In genomic region chr12:106058256-106059182, GRCh38 we compare ENCODE assay signal across 18 cellular contexts.
A peak's percentile ranks its signal among the peaks of the same experiment; 100 is the strongest.
DNase-seq lines count a peak whose midpoint lies in the region; ATAC-seq, FAIRE-seq and TF ChIP-seq lines count a peak whose summit lies in the region.
"Had no signal": no experiment of that assay in that cellular context is flagged by ENCODE, and none has a peak within 500 bp of the region (broad histone marks: within the 10 kb centered on the region; RNA-seq: fewer than 3 reads in every experiment).

No MANE protein-coding gene starts in this region.

- no peaks in the 10 kb centered on the region for H4K20me1 ChIP-seq in IMR-90 (ENCODE audit: insufficient read depth, low read length)

- no peak overlapping the region; the same call in 1 of the 2 replicates for H3K4ac ChIP-seq in IMR-90 (ENCODE audit: low read depth, low read length)

- POLR2A ChIA-PET in IMR-90 (lab: Charles Lee; ENCODE audit: unreplicated experiment): interaction anchor here (1.3 kb wide), 1 partner anchor 9 kb away, joined by 4 read pairs; no protein-coding TSS in a partner anchor

- H3K27me3 ChIP-seq in IMR-90 (ENCODE audit: control insufficient read depth, insufficient read depth, low read length): no peaks in the 10 kb centered on the region
- H3K27me3 ChIP-seq: cardiac muscle cell, ovary had no signal

- dilution Hi-C loops in IMR-90 (cut with HindIII; ENCODE audit: low sequenced_read_pairs, unreplicated experiment): no loop called here

- peak overlapping the region; percentile 29; the same call in 1 of the 2 replicates for H3K23ac ChIP-seq in IMR-90 (ENCODE audit: low read depth, low read length)

- H3K27ac ChIP-seq in IMR-90 (ENCODE audit: insufficient read depth, low read length): no peak overlapping the region
- H3K27ac ChIP-seq: cardiac muscle cell, ovary had no signal

- no peak overlapping the region for H4K91ac ChIP-seq in IMR-90 (ENCODE audit: insufficient read depth, low read depth, low read length)

- no peak for TF ChIP-seq RAD21 in IMR-90 (IDR thresholded peaks at IDR 0.05; ENCODE audit: low read length)

- no TSS peak for BruUV-seq in IMR-90 (replicated peaks; lab: Mats Ljungman, UMichigan)

- no peak overlapping the region for H2BK5ac ChIP-seq in IMR-90 (ENCODE audit: low read depth, low read length, poor library complexity, severe bottlenecking)

- H3K4me3 Mint-ChIP-seq in chondrocyte (ENCODE audit: unreplicated experiment): no peak overlapping the region
- H3K4me3 Mint-ChIP-seq in activated naive CD4-positive, alpha-beta T cell treated with anti-CD3 and anti-CD28 coated beads, Interleukin-2, amount 10 ng/mL, durations not matched to agents 7 days and 5 days: no peak overlapping the region
- H3K4me3 Mint-ChIP-seq: activated B cell treated with CpG ODN at 0.5 μM for 24 hours had no signal

- 79% methylated on average over 2 of the region's 4 CpGs; no CpG with 5 or more reads in 1 of the 2 experiments for WGBS in IMR-90 (ENCODE audit: extremely low coverage in 2 of 2, insufficient read length in 1 of 2), 2 experiments

- no peak overlapping the region for H2BK15ac ChIP-seq in IMR-90 (ENCODE audit: low read depth, low read length)

- peak overlapping the region; percentile 42 for H3K14ac ChIP-seq in IMR-90 (replicated peaks; ENCODE audit: low read depth, low read length)

- 0 out of 2 replicates have a peak overlapping the region, but pooled peaks have one; percentile 16 for H2BK120ac ChIP-seq in IMR-90 (ENCODE audit: low read depth, low read length)

- peaks cover 45% of the 10 kb centered on the region for H3K4me1 Mint-ChIP-seq in chondrocyte (ENCODE audit: low read depth)
- H3K4me1 Mint-ChIP-seq in activated naive CD4-positive, alpha-beta T cell treated with anti-CD3 and anti-CD28 coated beads, Interleukin-2, amount 10 ng/mL, durations not matched to agents 7 days and 5 days: no peaks in the 10 kb centered on the region
- H3K4me1 Mint-ChIP-seq: activated B cell treated with CpG ODN at 0.5 μM for 24 hours had no signal

- H3K79me1 ChIP-seq in IMR-90 (ENCODE audit: low read depth in 1 of 2, low read length in 2 of 2): no peaks in the 10 kb centered on the region

- H3K56ac ChIP-seq in IMR-90 (ENCODE audit: extremely low read depth, insufficient read depth, low read length): no peak overlapping the region

- peaks cover 19% of the 10 kb centered on the region for H3K9me3 Mint-ChIP-seq in chondrocyte (ENCODE audit: low read depth)
- H3K9me3 Mint-ChIP-seq in activated naive CD4-positive, alpha-beta T cell treated with anti-CD3 and anti-CD28 coated beads, Interleukin-2, amount 10 ng/mL, durations not matched to agents 7 days and 5 days: no peaks in the 10 kb centered on the region

- in situ Hi-C loops in IMR-90 (cut with MboI; ENCODE audit: low sequenced_read_pairs): no loop called here

- H3K9ac ChIP-seq in IMR-90 (ENCODE audit: low read depth, low read length): no peak overlapping the region

- H3K36me3 Mint-ChIP-seq in chondrocyte (ENCODE audit: low read depth): peaks cover 15% of the 10 kb centered on the region
- no peaks in the 10 kb centered on the region for H3K36me3 Mint-ChIP-seq in activated naive CD4-positive, alpha-beta T cell treated with anti-CD3 and anti-CD28 coated beads, Interleukin-2, amount 10 ng/mL, durations not matched to agents 7 days and 5 days

- no peak overlapping the region for H3K4me3 ChIP-seq in IMR-90 (ENCODE audit: insufficient read depth, low read depth, low read length)
- H3K4me3 ChIP-seq: cardiac muscle cell, ovary had no signal

- H3K9me1 ChIP-seq in IMR-90 (ENCODE audit: insufficient read depth, low read length): no peaks in the 10 kb centered on the region

- no peak overlapping the region for H3K18ac ChIP-seq in IMR-90 (ENCODE audit: low read depth, low read length)

- intact Hi-C loops in IMR-90 (cut with micrococcal nuclease) (no loop called here), posterior cingulate gyrus (cut with DNase I) (no loop called here)

- ATAC-seq in IMR-90 (ENCODE audit: low read depth) (peak; percentile 88), HG03095 (IDR thresholded peaks at IDR 0.05; ENCODE audit: unreplicated experiment) (no peak)

- no peak overlapping the region for H2AFZ ChIP-seq in IMR-90 (replicated peaks; ENCODE audit: low read length, poor library complexity)

- H3K27me3 Mint-ChIP-seq in chondrocyte (ENCODE audit: low read depth): no peaks in the 10 kb centered on the region
- no peaks in the 10 kb centered on the region for H3K27me3 Mint-ChIP-seq in activated naive CD4-positive, alpha-beta T cell treated with anti-CD3 and anti-CD28 coated beads, Interleukin-2, amount 10 ng/mL, durations not matched to agents 7 days and 5 days

- CTCF ChIA-PET in IMR-90 (lab: Yijun Ruan, JAX): interaction anchor here (0.9 to 1.7 kb wide), 3 partner anchors 10 to 81 kb away, joined by 3 to 6 read pairs (median 3); no protein-coding TSS in a partner anchor
- CTCF ChIA-PET in activated naive CD4-positive, alpha-beta T cell treated with anti-CD3 and anti-CD28 coated beads, Interleukin-2, amount 10 ng/mL, durations not matched to agents 7 days and 5 days (lab: Charles Lee): no interaction called here

- DNase-seq in AG08395 (ENCODE audit: low spot score) (peak; percentile 78), IMR-90 (peak; percentile 71), chondrocyte (ENCODE audit: low spot score) (no peak), kidney tubule cell (ENCODE audit: low spot score) (peak; percentile 37), HTR-8/SVneo (ENCODE audit: insufficient read length, low spot score) (no peak), posterior cingulate gyrus (no peak)
- no peak for DNase-seq in activated naive CD4-positive, alpha-beta T cell treated with anti-CD3 and anti-CD28 coated beads, Interleukin-2, amount 10 ng/mL, durations not matched to agents 7 days and 5 days
- DNase-seq: ACHN; activated B cell treated with CpG ODN at 0.5 μM for 24 hours; activated naive CD4-positive, alpha-beta T cell; effector memory CD4-positive, alpha-beta T cell; NCI-H2081; ovary; RPMI8226; substantia nigra had no signal

- 0 out of 2 replicates have a peak overlapping the region, but pooled peaks have one; percentile 4 for H2AK5ac ChIP-seq in IMR-90 (ENCODE audit: low read depth, low read length)

- peak overlapping the region in 1 of 2 experiments; percentile 49; a peak in 1 of 4 replicates for H4K8ac ChIP-seq in IMR-90 (ENCODE audit: low read depth in 2 of 2, low read length in 2 of 2)

- TF ChIP-seq CTCF in IMR-90 (conservative IDR thresholded peaks at IDR 0.05; ENCODE audit: low read depth, low read length): no peak
- TF ChIP-seq CTCF in chondrocyte (IDR thresholded peaks at IDR 0.05): no peak

- H3K36me3 ChIP-seq in IMR-90 (ENCODE audit: control insufficient read depth, insufficient read depth, low read length): no peaks in the 10 kb centered on the region
- H3K36me3 ChIP-seq: cardiac muscle cell, ovary had no signal

- no peak for FAIRE-seq in HTR-8/SVneo (lab: Jason Lieb, UNC)
- FAIRE-seq: islet of Langerhans had no signal

- H3K27ac Mint-ChIP-seq in chondrocyte (ENCODE audit: unreplicated experiment): peak overlapping the region; percentile 81
- H3K27ac Mint-ChIP-seq in activated naive CD4-positive, alpha-beta T cell treated with anti-CD3 and anti-CD28 coated beads, Interleukin-2, amount 10 ng/mL, durations not matched to agents 7 days and 5 days: no peak overlapping the region
- H3K27ac Mint-ChIP-seq: activated B cell treated with CpG ODN at 0.5 μM for 24 hours had no signal

- H2AK9ac ChIP-seq in IMR-90 (replicated peaks; ENCODE audit: low read depth, low read length, poor library complexity): no peak overlapping the region

- H3K4me1 ChIP-seq in IMR-90 (ENCODE audit: control insufficient read depth, insufficient read depth, low read length): peaks cover 5% of the 10 kb centered on the region; the same call in 1 of the 2 replicates

- H4K5ac ChIP-seq in IMR-90 (ENCODE audit: low read depth, low read length): no peak overlapping the region

- TF ChIP-seq POLR2A in IMR-90 (IDR thresholded peaks at IDR 0.05; ENCODE audit: low read depth, low read length): no peak

- H3K4me2 ChIP-seq in IMR-90 (ENCODE audit: low read depth, low read length): no peak overlapping the region

- no peaks in the 10 kb centered on the region for H3K9me3 ChIP-seq in IMR-90 (ENCODE audit: control insufficient read depth, insufficient read depth, low read length)
- H3K9me3 ChIP-seq: ovary had no signal

- H2BK20ac ChIP-seq in IMR-90 (ENCODE audit: low read depth, low read length): peak overlapping the region; percentile 33; the same call in 1 of the 2 replicates

TF ChIP-seq in IMR-90, 13 proteins besides CTCF, POLR2A, EP300 and RAD21:
- no peak for TF ChIP-seq RCOR1 (IDR thresholded peaks at IDR 0.05; ENCODE audit: insufficient replicate concordance, low read length)
- TF ChIP-seq MAFK (IDR thresholded peaks at IDR 0.05; ENCODE audit: low read depth, low read length): peak; percentile 62
- 0 out of 2 replicates have a peak, but pooled peaks have one; percentile 50 for TF ChIP-seq MXI1 (IDR thresholded peaks at IDR 0.05; ENCODE audit: borderline replicate concordance, low read depth, low read length)

Comparison
In these comparisons a context has a peak if more than half of its experiments do, and no peak if none do; other contexts are left out.
1. DNase-seq: peak in AG08395 (single experiment), IMR-90 (single experiment) and kidney tubule cell (single experiment); none in chondrocyte (single experiment), HTR-8/SVneo (single experiment), posterior cingulate gyrus (0 of 10) and activated naive CD4-positive, alpha-beta T cell treated with anti-CD3 and anti-CD28 coated beads, Interleukin-2, amount 10 ng/mL, durations not matched to agents 7 days and 5 days (single experiment).